ENCODE assay signal across 19 cellular contexts in genomic region chr22:46454910-46455269, GRCh38.
DNase-seq lines count a peak whose midpoint lies in the region; ATAC-seq, FAIRE-seq and TF ChIP-seq lines count a peak whose summit lies in the region.
"Had no signal": no experiment of that assay in that cellular context is flagged by ENCODE, and none has a peak within 500 bp of the region (broad histone marks: within the 10 kb centered on the region; RNA-seq: fewer than 3 reads in every experiment).

No MANE protein-coding gene starts in this region.

- no peak overlapping the region for H3K4me3 Mint-ChIP-seq in astrocyte (ENCODE audit: unreplicated experiment)
- H3K4me3 Mint-ChIP-seq: activated T-helper 1 cell treated with anti-CD3 and anti-CD28 coated beads, Interleukin-12 subunit alpha, Interleukin-12 subunit beta, Interleukin-2, Interleukin-4 antibody, amounts not matched to agents 30 ng/mL and 10 ng/mL and 1 ng/mL, durations not matched to agents 14 hours and 24 hours and 36 hours; GM23338 had no signal

- H3K9me3 Mint-ChIP-seq in astrocyte (ENCODE audit: unreplicated experiment), result no peaks in the 10 kb centered on the region
- H3K9me3 Mint-ChIP-seq: activated T-helper 1 cell treated with anti-CD3 and anti-CD28 coated beads, Interleukin-12 subunit alpha, Interleukin-12 subunit beta, Interleukin-2, Interleukin-4 antibody, amounts not matched to agents 30 ng/mL and 10 ng/mL and 1 ng/mL, durations not matched to agents 14 hours and 24 hours and 36 hours; GM23338; naive B cell had no signal

- H3K4me2 ChIP-seq in BLaER1 (peak overlapping the region; percentile 91), astrocyte (ENCODE audit: low read length) (no peak overlapping the region)
- H3K4me2 ChIP-seq: GM23338 had no signal

- peak; percentile 36 for DNase-seq in astrocyte (ENCODE audit: low read depth)
- peak; percentile 61 for DNase-seq in kidney epithelial cell (ENCODE audit: low read depth)
- no peak for DNase-seq in UCSD-AML1 (lab: John Stamatoyannopoulos, UW; ENCODE audit: unreplicated experiment)
- DNase-seq in nucleus accumbens (lab: John Stamatoyannopoulos, UW), result no peak
- DNase-seq: caudate nucleus; effector memory CD4-positive, alpha-beta T cell; naive B cell; NCI-H1694 treated with DMSO at 0.1 percent for 48 hours had no signal

- TF ChIP-seq CTCF in astrocyte (IDR thresholded peaks at IDR 0.05; ENCODE audit: insufficient read depth, low read depth, low read length) (no peak), kidney epithelial cell (IDR thresholded peaks at IDR 0.05; ENCODE audit: insufficient read depth, low read length, poor library complexity, severe bottlenecking) (no peak)

- H3K4me1 ChIP-seq in BLaER1 (peaks cover 95% of the 10 kb centered on the region), astrocyte (ENCODE audit: insufficient read depth, low read length) (peaks cover 13% of the 10 kb centered on the region)

- no peaks in the 10 kb centered on the region for H4K20me1 ChIP-seq in BLaER1
- H4K20me1 ChIP-seq in astrocyte (ENCODE audit: insufficient read depth, low read length), result peaks cover 19% of the 10 kb centered on the region

- peak; percentile 81 for TF ChIP-seq EP300 in Ishikawa (IDR thresholded peaks at IDR 0.05; ENCODE audit: borderline replicate concordance)

- peaks cover 10% of the 10 kb centered on the region for H3K36me3 Mint-ChIP-seq in astrocyte (ENCODE audit: low read depth, unreplicated experiment)
- H3K36me3 Mint-ChIP-seq: naive B cell had no signal

- H2AFZ ChIP-seq in astrocyte (ENCODE audit: low read depth, low read length), result no peak overlapping the region
- H2AFZ ChIP-seq: GM23338 had no signal

- no peak; the same call in 1 of the 2 replicates for TF ChIP-seq RAD21 in Ishikawa (IDR thresholded peaks at IDR 0.05; ENCODE audit: low read depth)

- H3K27ac Mint-ChIP-seq in astrocyte (ENCODE audit: unreplicated experiment), result no peak overlapping the region
- H3K27ac Mint-ChIP-seq: activated T-helper 1 cell treated with anti-CD3 and anti-CD28 coated beads, Interleukin-12 subunit alpha, Interleukin-12 subunit beta, Interleukin-2, Interleukin-4 antibody, amounts not matched to agents 30 ng/mL and 10 ng/mL and 1 ng/mL, durations not matched to agents 14 hours and 24 hours and 36 hours; GM23338 had no signal

- H3K27me3 Mint-ChIP-seq in astrocyte (ENCODE audit: low read depth, unreplicated experiment), result peaks cover 2% of the 10 kb centered on the region

- H3K4me1 Mint-ChIP-seq in astrocyte (ENCODE audit: low read depth, unreplicated experiment), result peaks cover 29% of the 10 kb centered on the region
- H3K4me1 Mint-ChIP-seq: naive B cell had no signal

- FAIRE-seq in astrocyte (lab: Jason Lieb, UNC), result no peak
- FAIRE-seq: G401.6, GM12891 had no signal

- no peaks in the 10 kb centered on the region for H3K9me3 ChIP-seq in BLaER1
- no peaks in the 10 kb centered on the region for H3K9me3 ChIP-seq in astrocyte (ENCODE audit: insufficient read depth, low read depth, low read length)
- H3K9me3 ChIP-seq: prostate gland, vagina had no signal

- peaks cover 15% of the 10 kb centered on the region; the same call in 1 of the 2 replicates for H3K27me3 ChIP-seq in BLaER1
- H3K27me3 ChIP-seq in astrocyte (ENCODE audit: insufficient read depth, low read length), result no peaks in the 10 kb centered on the region
- no peaks in the 10 kb centered on the region for H3K27me3 ChIP-seq in kidney epithelial cell (ENCODE audit: control insufficient read depth, insufficient read depth, low read length)
- H3K27me3 ChIP-seq: vagina had no signal

- no peaks in the 10 kb centered on the region for H3K79me2 ChIP-seq in astrocyte (ENCODE audit: insufficient read depth, low read length)

- H3K4me3 ChIP-seq in BLaER1, result no peak overlapping the region
- no peak overlapping the region for H3K4me3 ChIP-seq in astrocyte (ENCODE audit: insufficient read depth, low read depth, low read length)
- no peak overlapping the region for H3K4me3 ChIP-seq in kidney epithelial cell (ENCODE audit: low read depth, low read length)
- H3K4me3 ChIP-seq: GM23338, prostate gland, vagina had no signal

- ATAC-seq in HG03108 (IDR thresholded peaks at IDR 0.05; ENCODE audit: unreplicated experiment), result no peak
- ATAC-seq in HG03280 (IDR thresholded peaks at IDR 0.05; ENCODE audit: unreplicated experiment), result no peak
- ATAC-seq: GM23338 had no signal

- H3K36me3 ChIP-seq in BLaER1 (no peaks in the 10 kb centered on the region), astrocyte (ENCODE audit: insufficient read depth, low read length) (no peaks in the 10 kb centered on the region), kidney epithelial cell (ENCODE audit: control insufficient read depth, insufficient read depth, low read length) (peaks cover 1% of the 10 kb centered on the region)
- H3K36me3 ChIP-seq: prostate gland, vagina had no signal

- no peak overlapping the region for H3K9ac ChIP-seq in BLaER1
- H3K9ac ChIP-seq in astrocyte (ENCODE audit: low read length), result no peak overlapping the region

- no peak overlapping the region for H3K27ac ChIP-seq in BLaER1
- H3K27ac ChIP-seq in astrocyte (ENCODE audit: low read depth, low read length), result no peak overlapping the region
- H3K27ac ChIP-seq: prostate gland, vagina, VCaP had no signal

TF ChIP-seq in Ishikawa, 13 proteins besides CTCF, POLR2A, EP300 and RAD21:
- no peak for TF ChIP-seq TAF1 (IDR thresholded peaks at IDR 0.05; ENCODE audit: low read depth)
- TF ChIP-seq CEBPB (IDR thresholded peaks at IDR 0.05), result no peak
- no peak for TF ChIP-seq EGR1 (IDR thresholded peaks at IDR 0.05)
- TF ChIP-seq NFIC (IDR thresholded peaks at IDR 0.05), result 0 out of 2 replicates have a peak, but pooled peaks have one; percentile 28
- TF ChIP-seq, protein P1, sequence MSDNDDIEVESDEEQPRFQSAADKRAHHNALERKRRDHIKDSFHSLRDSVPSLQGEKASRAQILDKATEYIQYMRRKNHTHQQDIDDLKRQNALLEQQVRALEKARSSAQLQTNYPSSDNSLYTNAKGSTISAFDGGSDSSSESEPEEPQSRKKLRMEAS (IDR thresholded peaks at IDR 0.05), result no peak
- no peak for TF ChIP-seq USF1 (IDR thresholded peaks at IDR 0.05)
- TF ChIP-seq YY1 (IDR thresholded peaks at IDR 0.05; ENCODE audit: low read depth), result no peak
- peak; percentile 47; the same call in 1 of the 2 replicates for TF ChIP-seq FOXM1 (IDR thresholded peaks at IDR 0.05; ENCODE audit: borderline replicate concordance, low read depth)
- no peak for TF ChIP-seq ZBTB7A (IDR thresholded peaks at IDR 0.05; ENCODE audit: low read depth)
- no peak for TF ChIP-seq TEAD4 (IDR thresholded peaks at IDR 0.05)
- peak; percentile 61 for TF ChIP-seq TCF12 (IDR thresholded peaks at IDR 0.05; ENCODE audit: low read depth)
- TF ChIP-seq CREB1 (IDR thresholded peaks at IDR 0.05; ENCODE audit: low read depth), result no peak
- TF ChIP-seq REST (IDR thresholded peaks at IDR 0.05; ENCODE audit: low read depth), result no peak
TF ChIP-seq in Ishikawa: peak in this region for 3.

Comparison
In these comparisons a context has a peak if more than half of its experiments do, and no peak if none do; other contexts are left out.
1. DNase-seq: peak in astrocyte (single experiment) and kidney epithelial cell (single experiment); none in UCSD-AML1 (single experiment) and nucleus accumbens (0 of 56).